ENCODE assay signal across 7 cellular contexts in genomic region chr4:30722092-30722915, GRCh38. TPM values are rescaled to one million over a fixed set of nuclear protein-coding genes. Genes with fewer than 3 reads are reported as not detected.
A peak's percentile ranks its signal among the peaks of the same experiment; 100 is the strongest.
DNase-seq lines count a peak whose midpoint lies in the region; ATAC-seq and TF ChIP-seq lines count a peak whose summit lies in the region.

No MANE protein-coding gene starts in this region.

- peak overlapping the region; percentile 4 for H2BK5ac ChIP-seq in IMR-90 (ENCODE audit: low read depth, low read length, poor library complexity, severe bottlenecking)

- H3K4me3 Mint-ChIP-seq in stimulated activated effector memory CD8-positive, alpha-beta T cell treated with anti-CD3 and anti-CD28 coated beads, Interleukin-12 subunit alpha, Interleukin-12 subunit beta, amount 100 ng/mL, for 72 hours = no peak overlapping the region

- H4K20me1 ChIP-seq in IMR-90 (ENCODE audit: insufficient read depth, low read length) = peaks cover 12% of the 10 kb centered on the region; the same call in 1 of the 2 replicates

- H3K79me1 ChIP-seq in IMR-90 (ENCODE audit: low read depth in 1 of 2, low read length in 2 of 2) = peaks cover 4 to 23% of the 10 kb centered on the region in 2 experiments

- peak overlapping the region; percentile 83 for H3K4me2 ChIP-seq in IMR-90 (ENCODE audit: low read depth, low read length)

- H2AFZ ChIP-seq in IMR-90 (replicated peaks; ENCODE audit: low read length, poor library complexity) = peak overlapping the region; percentile 93

- DNase-seq in IMR-90 = no peak
- DNase-seq in lung (ENCODE audit: low spot score) = no peak
- no peak for DNase-seq in testis
- no peak for DNase-seq in stimulated activated effector memory CD8-positive, alpha-beta T cell treated with anti-CD3 and anti-CD28 coated beads, Interleukin-12 subunit alpha, Interleukin-12 subunit beta, amount 100 ng/mL, for 72 hours (ENCODE audit: low spot score in 2 of 2)
- no peak for DNase-seq in kidney glomerular epithelial cell (lab: John Stamatoyannopoulos, UW)
- no peak for DNase-seq in KBM-7

- 0 out of 2 replicates have a peak overlapping the region, but pooled peaks have one; percentile 17 for H2BK120ac ChIP-seq in IMR-90 (ENCODE audit: low read depth, low read length)

- no peak overlapping the region; the same call in 1 of the 2 replicates for H3K9ac ChIP-seq in IMR-90 (ENCODE audit: low read depth, low read length)

- H2AK5ac ChIP-seq in IMR-90 (ENCODE audit: low read depth, low read length) = no peak overlapping the region

- H3K36me3 ChIP-seq in IMR-90 (ENCODE audit: control insufficient read depth, insufficient read depth, low read length) (no peaks in the 10 kb centered on the region), ectodermal cell (ENCODE audit: control insufficient read depth, insufficient read depth, low read length) (no peaks in the 10 kb centered on the region), lung (ENCODE audit: control insufficient read depth in 2 of 2, insufficient read depth in 2 of 2, low read length in 2 of 2) (no peaks in the 10 kb centered on the region), testis (ENCODE audit: low read depth, missing control alignments) (no peaks in the 10 kb centered on the region)

- POLR2A ChIA-PET in IMR-90 (lab: Charles Lee; ENCODE audit: unreplicated experiment) = no interaction called here

- TF ChIP-seq POLR2A in IMR-90 (IDR thresholded peaks at IDR 0.05; ENCODE audit: low read depth, low read length) (no peak), testis (IDR thresholded peaks at IDR 0.05) (no peak)

- CTCF ChIA-PET in IMR-90 (lab: Yijun Ruan, JAX) = interaction anchor here (0.6 to 1.2 kb wide), 3 partner anchors 109 to 361 kb away, joined by 3 read pairs; no protein-coding TSS in a partner anchor

- H3K23ac ChIP-seq in IMR-90 (ENCODE audit: low read depth, low read length) = peak overlapping the region; percentile 82

- peaks cover 10% of the 10 kb centered on the region for H3K36me3 Mint-ChIP-seq in stimulated activated effector memory CD8-positive, alpha-beta T cell treated with anti-CD3 and anti-CD28 coated beads, Interleukin-12 subunit alpha, Interleukin-12 subunit beta, amount 100 ng/mL, for 72 hours

- no TSS peak for BruUV-seq in IMR-90 (replicated peaks; lab: Mats Ljungman, UMichigan)

- H4K8ac ChIP-seq in IMR-90 (ENCODE audit: low read depth in 2 of 2, low read length in 2 of 2) = peak overlapping the region; percentile 8 to 22; a peak in 3 of 4 replicates

- H3K4me3 ChIP-seq in IMR-90 (ENCODE audit: insufficient read depth, low read depth, low read length) (peak overlapping the region; percentile 78), ectodermal cell (ENCODE audit: insufficient read depth, low read depth, low read length) (peak overlapping the region; percentile 48), lung (peak overlapping the region; percentile 17), testis (peak overlapping the region; percentile 41 to 49)

- in situ Hi-C loops in IMR-90 (cut with MboI; ENCODE audit: low sequenced_read_pairs) = no loop called here
- in situ Hi-C loops in KBM-7 (cut with MboI; ENCODE audit: low pct_unique_long_range_greater_than_20kb, low sequenced_read_pairs) = no loop called here

- WGBS in IMR-90 (ENCODE audit: extremely low coverage in 2 of 2, insufficient read length in 1 of 2), 2 experiments = 3% methylated on average over 39 of the region's 95 CpGs; no CpG with 5 or more reads in 1 of the 2 experiments
- WGBS in ectodermal cell, 2 experiments = 3% methylated on average over 95 of the region's 95 CpGs
- WGBS in lung, 2 donors = 3 to 5% methylated on average over 83 to 95 of the region's 95 CpGs
- 11 to 20% methylated on average over 1 to 80 of the region's 95 CpGs for WGBS in testis, 2 donors

- TF ChIP-seq CTCF in IMR-90 (conservative IDR thresholded peaks at IDR 0.05; ENCODE audit: low read depth, low read length) = no peak
- no peak for TF ChIP-seq CTCF in lung (IDR thresholded peaks at IDR 0.05; ENCODE audit: control extremely low read depth, extremely low read depth)
- TF ChIP-seq CTCF in testis (IDR thresholded peaks at IDR 0.05) = no peak

- ATAC-seq in IMR-90 (ENCODE audit: low read depth) (no peak), lung (ENCODE audit: insufficient read depth, low FRiP score) (no peak)
- ATAC-seq in stimulated activated effector memory CD8-positive, alpha-beta T cell treated with anti-CD3 and anti-CD28 coated beads, Interleukin-12 subunit alpha, Interleukin-12 subunit beta, amount 100 ng/mL, for 72 hours = no peak

- H3K9me3 ChIP-seq in IMR-90 (ENCODE audit: control insufficient read depth, insufficient read depth, low read length) (no peaks in the 10 kb centered on the region), ectodermal cell (ENCODE audit: control insufficient read depth, low read length) (no peaks in the 10 kb centered on the region), lung (ENCODE audit: control insufficient read depth in 2 of 2, insufficient read depth in 1 of 2, low read length in 1 of 2) (peaks cover 0 to 15% of the 10 kb centered on the region in 2 donors), testis (no peaks in the 10 kb centered on the region)

- peak overlapping the region; percentile 79 for H2AK9ac ChIP-seq in IMR-90 (replicated peaks; ENCODE audit: low read depth, low read length, poor library complexity)

- no peak overlapping the region for H4K91ac ChIP-seq in IMR-90 (ENCODE audit: insufficient read depth, low read depth, low read length)

- H3K27ac ChIP-seq in IMR-90 (ENCODE audit: insufficient read depth, low read length) = no peak overlapping the region
- H3K27ac ChIP-seq in ectodermal cell (ENCODE audit: insufficient read depth, low read depth, low read length, poor library complexity, severe bottlenecking) = no peak overlapping the region
- peak overlapping the region in 1 of 2 donors; percentile 78 for H3K27ac ChIP-seq in lung (ENCODE audit: low read depth in 1 of 2, low read length in 1 of 2)
- no peak overlapping the region for H3K27ac ChIP-seq in testis

- 0 out of 2 replicates have a peak, but pooled peaks cover 5% of the 10 kb centered on the region for H3K9me1 ChIP-seq in IMR-90 (ENCODE audit: insufficient read depth, low read length)

- H4K5ac ChIP-seq in IMR-90 (ENCODE audit: low read depth, low read length) = peak overlapping the region; percentile 39; the same call in 1 of the 2 replicates

- H3K56ac ChIP-seq in IMR-90 (ENCODE audit: extremely low read depth, insufficient read depth, low read length) = no peak overlapping the region

- H3K27me3 ChIP-seq in IMR-90 (ENCODE audit: control insufficient read depth, insufficient read depth, low read length) (no peaks in the 10 kb centered on the region; the same call in 1 of the 2 replicates), ectodermal cell (ENCODE audit: control insufficient read depth, insufficient read depth, low read length, poor library complexity, severe bottlenecking) (peaks cover 47% of the 10 kb centered on the region), lung (ENCODE audit: control insufficient read depth, insufficient read depth) (no peaks in the 10 kb centered on the region), testis (peaks cover 3% of the 10 kb centered on the region)

- TF ChIP-seq RAD21 in IMR-90 (IDR thresholded peaks at IDR 0.05; ENCODE audit: low read length) = no peak

- dilution Hi-C loops in IMR-90 (cut with HindIII; ENCODE audit: low sequenced_read_pairs, unreplicated experiment) = no loop called here

- peak overlapping the region; percentile 36 for H3K14ac ChIP-seq in IMR-90 (replicated peaks; ENCODE audit: low read depth, low read length)

- peaks cover 5% of the 10 kb centered on the region for H3K4me1 Mint-ChIP-seq in stimulated activated effector memory CD8-positive, alpha-beta T cell treated with anti-CD3 and anti-CD28 coated beads, Interleukin-12 subunit alpha, Interleukin-12 subunit beta, amount 100 ng/mL, for 72 hours

- H3K4me1 ChIP-seq in IMR-90 (ENCODE audit: control insufficient read depth, insufficient read depth, low read length) = peaks cover 2% of the 10 kb centered on the region; the same call in 1 of the 2 replicates
- H3K4me1 ChIP-seq in ectodermal cell (ENCODE audit: control insufficient read depth, insufficient read depth, low read length) = peaks cover 10% of the 10 kb centered on the region
- peaks cover 0 to 12% of the 10 kb centered on the region in 2 donors for H3K4me1 ChIP-seq in lung (ENCODE audit: control insufficient read depth in 2 of 2, insufficient read depth in 2 of 2, low read length in 2 of 2)
- peaks cover 20% of the 10 kb centered on the region for H3K4me1 ChIP-seq in testis

- H2BK20ac ChIP-seq in IMR-90 (ENCODE audit: low read depth, low read length) = no peak overlapping the region

- no peaks in the 10 kb centered on the region for H3K9me3 Mint-ChIP-seq in stimulated activated effector memory CD8-positive, alpha-beta T cell treated with anti-CD3 and anti-CD28 coated beads, Interleukin-12 subunit alpha, Interleukin-12 subunit beta, amount 100 ng/mL, for 72 hours

- no peak overlapping the region for H3K27ac Mint-ChIP-seq in stimulated activated effector memory CD8-positive, alpha-beta T cell treated with anti-CD3 and anti-CD28 coated beads, Interleukin-12 subunit alpha, Interleukin-12 subunit beta, amount 100 ng/mL, for 72 hours

- intact Hi-C loops in IMR-90 (cut with micrococcal nuclease) (loop anchor here (5.0 kb wide), 3 partner anchors 35 to 225 kb away; no protein-coding TSS in a partner anchor), testis (cut with DNase I; ENCODE audit: low total_unique reads) (no loop called here)

- no peak overlapping the region for H2BK15ac ChIP-seq in IMR-90 (ENCODE audit: low read depth, low read length)

- peak overlapping the region; percentile 31 for H3K4ac ChIP-seq in IMR-90 (ENCODE audit: low read depth, low read length)

- peak overlapping the region; percentile 31; the same call in 1 of the 2 replicates for H3K18ac ChIP-seq in IMR-90 (ENCODE audit: low read depth, low read length)

TF ChIP-seq in IMR-90, 13 proteins besides CTCF, POLR2A, EP300 and RAD21:
- no peak for TF ChIP-seq FOS (IDR thresholded peaks at IDR 0.05; ENCODE audit: low read depth, low read length)
- no peak for TF ChIP-seq BHLHE40 (IDR thresholded peaks at IDR 0.05; ENCODE audit: low read depth, low read length)

RNA-seq across cellular contexts. Expression of gene PCDH7, which starts 2.1 kb away (rescaled TPM):
- 42.8 and 44.1 TPM in 2 replicates for total RNA-seq in IMR-90 (2012; rRNA removed)
- 26.5 and 27.8 TPM in 2 replicates for polyA plus RNA-seq in IMR-90 (2012; rRNA removed)
- 11.3 and 18.3 TPM in 2 replicates for polyA plus RNA-seq in IMR-90 (2012; cell fraction: cytosol; rRNA removed)
- 12.4 and 13.8 TPM in 2 replicates for polyA plus RNA-seq in IMR-90 (2012; cell fraction: nucleus; rRNA removed; ENCODE audit: low replicate concordance)
- polyA plus RNA-seq in ectodermal cell (2013, experiment 1 of 4) = 14.6 TPM
- polyA plus RNA-seq in ectodermal cell (2013, experiment 2 of 4) = 12.1 TPM
- 11.7 TPM for polyA plus RNA-seq in ectodermal cell (2013, experiment 3 of 4)
- polyA plus RNA-seq in ectodermal cell (2013, experiment 4 of 4) = 13.4 TPM
- 10 to 100 TPM in 1 of 2 donors, 1 to 10 TPM in 1; 9.4 to 57.6 TPM for total RNA-seq in lung
- 1 to 10 TPM in 1 of 2 donors, under 1 TPM in 1; 0.75 to 1.3 TPM for polyA plus RNA-seq in lung
- 1 to 10 TPM; 2.4 to 2.8 TPM for total RNA-seq in testis
- 2.9 TPM for polyA plus RNA-seq in testis (ENCODE audit: insufficient read depth, low read depth, low replicate concordance)

Comparison
In these comparisons a context has a peak if more than half of its experiments do, and no peak if none do; other contexts are left out.
1. H3K4me3 ChIP-seq: peak in every context shown above with its lines; median percentile 78 in IMR-90; 48 in ectodermal cell; 45 in testis; 17 in lung.